Comparison of ENCODE assay signal across 9 cellular contexts in the genomic region with DNA sequence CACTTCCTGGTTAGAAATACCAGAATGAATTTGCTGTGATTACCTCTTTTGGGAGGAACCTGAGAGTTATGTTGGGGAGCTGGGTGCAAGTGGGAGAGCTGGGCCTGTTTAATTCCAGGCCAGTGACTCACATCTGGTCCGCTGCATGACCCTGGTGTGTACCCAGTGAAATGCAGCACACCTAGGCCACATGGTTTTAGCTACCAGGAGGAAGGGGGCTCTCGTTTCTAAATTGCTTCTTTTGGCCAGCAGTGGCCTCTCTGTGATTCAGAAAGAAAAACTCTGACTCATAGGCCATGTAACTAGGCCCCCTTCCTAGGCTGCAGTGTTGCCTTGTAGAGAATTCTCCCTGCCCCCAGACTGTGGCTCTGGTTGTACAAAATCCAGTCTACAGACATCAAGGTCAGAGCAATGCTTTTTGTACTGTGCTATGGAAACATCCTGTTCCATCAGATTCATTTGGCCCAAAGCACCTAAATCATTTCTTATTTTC. TPM values are rescaled to one million over a fixed set of nuclear protein-coding genes. Genes with fewer than 3 reads are reported as not detected.
DNase-seq lines count a peak whose midpoint lies in the region; FAIRE-seq and TF ChIP-seq lines count a peak whose summit lies in the region.
"Had no signal": no experiment of that assay in that cellular context is flagged by ENCODE, and none has a peak within 500 bp of the region (broad histone marks: within the 10 kb centered on the region; RNA-seq: fewer than 3 reads in every experiment).

No MANE protein-coding gene starts in this region.

- DNase-seq in COR-L47 (lab: John Stamatoyannopoulos, UW) (peak; percentile 25), GM19239 (ENCODE audit: insufficient read length, low spot score) (no peak), activated T-cell treated with anti-CD3 and anti-CD28 coated beads for 48 hours (ENCODE audit: low read depth) (peak; percentile 67), fibroblast of pulmonary artery (ENCODE audit: low read depth) (peak; percentile 90), osteocyte (ENCODE audit: extremely low spot score, unreplicated experiment) (no peak), NCI-H82 treated with DMSO at 0.1 percent for 48 hours (lab: John Stamatoyannopoulos, UW; ENCODE audit: unreplicated experiment) (no peak), NCI-H187 (lab: John Stamatoyannopoulos, UW) (no peak)

- TF ChIP-seq CTCF in fibroblast of pulmonary artery (IDR thresholded peaks at IDR 0.05; ENCODE audit: low read length, missing control alignments) = peak; percentile 19
- peak; percentile 19 for TF ChIP-seq CTCF in osteocyte (IDR thresholded peaks at IDR 0.05)

- H3K4me3 Mint-ChIP-seq in osteocyte (ENCODE audit: unreplicated experiment) = no peak overlapping the region

- peak; percentile 90 for FAIRE-seq in GM19239 (lab: Jason Lieb, UNC)
- FAIRE-seq: colon had no signal

- H3K4me1 Mint-ChIP-seq in osteocyte (ENCODE audit: unreplicated experiment) = peaks cover 45% of the 10 kb centered on the region

- 37% methylated on average over 2 of the region's 2 CpGs for WGBS in HUES64

- H3K36me3 ChIP-seq in HUES64 (ENCODE audit: insufficient read depth, low read length) = peaks cover 12% of the 10 kb centered on the region

- no peaks in the 10 kb centered on the region for H3K36me3 Mint-ChIP-seq in osteocyte (ENCODE audit: unreplicated experiment)

- H3K4me1 ChIP-seq in HUES64 (ENCODE audit: insufficient read depth, low read length) = peaks cover 54% of the 10 kb centered on the region

- no peaks in the 10 kb centered on the region for H3K9me3 Mint-ChIP-seq in osteocyte (ENCODE audit: unreplicated experiment)

- no peaks in the 10 kb centered on the region for H3K27me3 Mint-ChIP-seq in osteocyte (ENCODE audit: unreplicated experiment)

- peak overlapping the region; percentile 76 for H3K27ac ChIP-seq in HUES64 (ENCODE audit: low read depth, low read length)

- H3K9me3 ChIP-seq in HUES64 (ENCODE audit: insufficient read depth, low read depth, low read length) = no peaks in the 10 kb centered on the region

- H3K9ac ChIP-seq in HUES64 (ENCODE audit: low read depth, low read length) = peak overlapping the region; percentile 63

- H3K27ac Mint-ChIP-seq in osteocyte (ENCODE audit: unreplicated experiment) = peak overlapping the region; percentile 90

- H3K27me3 ChIP-seq in HUES64 (ENCODE audit: insufficient read depth, low read length) = no peaks in the 10 kb centered on the region

- H3K4me3 ChIP-seq in HUES64 (ENCODE audit: low read length) = no peak overlapping the region
- peak overlapping the region; percentile 15 for H3K4me3 ChIP-seq in fibroblast of pulmonary artery (replicated peaks; ENCODE audit: low read depth, low read length)

RNA-seq across cellular contexts. Expression of gene AGFG2, which starts 6.7 kb away (rescaled TPM):
- polyA plus RNA-seq in HUES64 (2013, experiment 1 of 2) = 3.3 TPM
- polyA plus RNA-seq in HUES64 (2013, experiment 2 of 2) = 6.0 TPM
- total RNA-seq in osteocyte = 10.2 and 10.8 TPM in 2 replicates

RNA-seq across cellular contexts. Expression of gene SAP25, which starts 28.0 kb away (rescaled TPM):
- polyA plus RNA-seq in HUES64 (2013, experiment 1 of 2) = 0.95 TPM
- polyA plus RNA-seq in HUES64 (2013, experiment 2 of 2) = 0.89 TPM
- 1.5 TPM in 1 of 2 replicates, not detected in the other for total RNA-seq in osteocyte

RNA-seq across cellular contexts. Expression of gene LRCH4, which starts 40.2 kb away (rescaled TPM):
- 22.4 TPM for polyA plus RNA-seq in HUES64 (2013, experiment 1 of 2)
- 23.6 TPM for polyA plus RNA-seq in HUES64 (2013, experiment 2 of 2)
- total RNA-seq in osteocyte = 76.2 and 90.9 TPM in 2 replicates

RNA-seq across cellular contexts. Expression of gene FBXO24, which starts 40.4 kb away (rescaled TPM):
- polyA plus RNA-seq in HUES64 (2013, experiment 1 of 2) = 0.45 TPM
- polyA plus RNA-seq in HUES64 (2013, experiment 2 of 2) = 0.76 TPM
- 0.46 and 0.94 TPM in 2 replicates for total RNA-seq in osteocyte

RNA-seq across cellular contexts. Expression of gene PCOLCE, which starts 56.5 kb away (rescaled TPM):
- 18.5 TPM for polyA plus RNA-seq in HUES64 (2013, experiment 1 of 2)
- polyA plus RNA-seq in HUES64 (2013, experiment 2 of 2) = 30.1 TPM
- 608 and 626 TPM in 2 replicates for total RNA-seq in osteocyte

Comparison
In these comparisons a context has a peak if more than half of its experiments do, and no peak if none do; other contexts are left out.
1. DNase-seq: peak in COR-L47 (single experiment), activated T-cell treated with anti-CD3 and anti-CD28 coated beads for 48 hours (single experiment) and fibroblast of pulmonary artery (single experiment); none in GM19239 (single experiment), osteocyte (single experiment), NCI-H82 treated with DMSO at 0.1 percent for 48 hours (single experiment) and NCI-H187 (0 of 2).